20 cellular contexts compared by ENCODE assay signal in the genomic region with DNA sequence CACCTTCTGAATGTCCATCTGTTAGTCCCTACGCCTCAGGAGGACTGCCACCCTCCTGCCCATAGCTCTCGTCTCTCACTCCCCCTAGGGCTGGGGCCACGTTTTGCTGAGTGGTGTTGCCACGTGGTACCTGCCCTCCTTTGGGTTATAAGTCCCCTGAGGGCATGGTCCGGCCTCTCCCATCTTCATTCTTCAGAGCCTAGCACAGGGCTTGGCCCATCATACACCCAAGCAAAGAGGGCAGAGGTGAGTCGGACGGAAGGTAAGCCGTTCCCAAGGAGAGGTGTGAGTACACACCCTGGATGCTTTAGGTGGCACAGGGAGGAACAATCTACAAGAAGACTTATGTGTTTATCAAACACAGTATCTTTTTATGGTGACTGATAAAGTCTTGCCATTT. TPM values are rescaled to one million over a fixed set of nuclear protein-coding genes. Genes with fewer than 3 reads are reported as not detected.
"Had no signal": no experiment of that assay in that cellular context is flagged by ENCODE, and none has a peak within 500 bp of the region (broad histone marks: within the 10 kb centered on the region; RNA-seq: fewer than 3 reads in every experiment).

No MANE protein-coding gene starts in this region.

- H3K4me3 ChIP-seq: left ventricle myocardium inferior, SK-N-MC, tibial artery, uterus had no signal

- H3K4me1 Mint-ChIP-seq: activated B cell treated with CpG ODN at 0.5 μM for 24 hours, memory B cell had no signal

- H3K4me1 ChIP-seq: left ventricle myocardium inferior, parathyroid adenoma, uterus had no signal

- H3K27ac ChIP-seq: brain microvascular endothelial cell, left ventricle myocardium inferior, parathyroid adenoma, SK-N-MC, tibial artery, uterus had no signal

- H3K9me3 ChIP-seq: left ventricle myocardium inferior, tibial artery, uterus had no signal

- ATAC-seq: activated CD8-positive, alpha-beta T cell treated with anti-CD3 and anti-CD28 coated beads for 36 hours; naive thymus-derived CD4-positive, alpha-beta T cell; sciatic nerve had no signal

- H3K27ac Mint-ChIP-seq: activated B cell treated with CpG ODN at 0.5 μM for 24 hours; activated CD8-positive, alpha-beta T cell treated with anti-CD3 and anti-CD28 coated beads for 36 hours; activated naive CD4-positive, alpha-beta T cell treated with anti-CD3 and anti-CD28 coated beads for 36 hours; activated T-cell treated with anti-CD3 and anti-CD28 coated beads, Interleukin-2, amount 50 U/mL, for 24 hours; memory B cell; naive thymus-derived CD4-positive, alpha-beta T cell had no signal

- H3K9me3 Mint-ChIP-seq: activated B cell treated with CpG ODN at 0.5 μM for 24 hours; activated CD8-positive, alpha-beta T cell treated with anti-CD3 and anti-CD28 coated beads for 36 hours; activated naive CD4-positive, alpha-beta T cell treated with anti-CD3 and anti-CD28 coated beads for 36 hours; activated T-cell treated with anti-CD3 and anti-CD28 coated beads, Interleukin-2, amount 50 U/mL, for 24 hours; memory B cell had no signal

- H3K27me3 ChIP-seq: brain microvascular endothelial cell, uterus had no signal

- H3K4me3 Mint-ChIP-seq: activated B cell treated with CpG ODN at 0.5 μM for 24 hours; activated CD8-positive, alpha-beta T cell treated with anti-CD3 and anti-CD28 coated beads for 36 hours; activated naive CD4-positive, alpha-beta T cell treated with anti-CD3 and anti-CD28 coated beads for 36 hours; activated T-cell treated with anti-CD3 and anti-CD28 coated beads, Interleukin-2, amount 50 U/mL, for 24 hours; memory B cell; naive thymus-derived CD4-positive, alpha-beta T cell had no signal

- DNase-seq: activated B cell treated with CpG ODN at 0.5 μM for 24 hours; activated CD4-positive, alpha-beta T cell treated with anti-CD3 and anti-CD28 coated beads for 4 hours; activated CD8-positive, alpha-beta T cell treated with anti-CD3 and anti-CD28 coated beads for 36 hours; activated naive CD4-positive, alpha-beta T cell treated with anti-CD3 and anti-CD28 coated beads for 36 hours; activated T-cell treated with anti-CD3 and anti-CD28 coated beads, Interleukin-2, amount 50 U/mL, for 24 hours; aorta; brain microvascular endothelial cell; cerebellar nuclear complex; dermis blood vessel endothelial cell; hippocampal formation; left ventricle myocardium inferior; naive thymus-derived CD4-positive, alpha-beta T cell; stimulated activated naive CD4-positive, alpha-beta T cell; tibial artery; uterus had no signal

- FAIRE-seq: islet of Langerhans had no signal

- H3K36me3 Mint-ChIP-seq: memory B cell; naive thymus-derived CD4-positive, alpha-beta T cell had no signal

- H3K36me3 ChIP-seq: brain microvascular endothelial cell, left ventricle myocardium inferior, tibial artery, uterus had no signal

RNA-seq across cellular contexts. Expression of a gene that starts 10.9 kb away (rescaled TPM):
- total RNA-seq: activated CD8-positive, alpha-beta T cell treated with anti-CD3 and anti-CD28 coated beads for 36 hours; activated naive CD4-positive, alpha-beta T cell treated with anti-CD3 and anti-CD28 coated beads for 36 hours had no signal
- polyA plus RNA-seq: naive thymus-derived CD4-positive, alpha-beta T cell had no signal
